2 cellular contexts compared by ENCODE assay signal in the genomic region with DNA sequence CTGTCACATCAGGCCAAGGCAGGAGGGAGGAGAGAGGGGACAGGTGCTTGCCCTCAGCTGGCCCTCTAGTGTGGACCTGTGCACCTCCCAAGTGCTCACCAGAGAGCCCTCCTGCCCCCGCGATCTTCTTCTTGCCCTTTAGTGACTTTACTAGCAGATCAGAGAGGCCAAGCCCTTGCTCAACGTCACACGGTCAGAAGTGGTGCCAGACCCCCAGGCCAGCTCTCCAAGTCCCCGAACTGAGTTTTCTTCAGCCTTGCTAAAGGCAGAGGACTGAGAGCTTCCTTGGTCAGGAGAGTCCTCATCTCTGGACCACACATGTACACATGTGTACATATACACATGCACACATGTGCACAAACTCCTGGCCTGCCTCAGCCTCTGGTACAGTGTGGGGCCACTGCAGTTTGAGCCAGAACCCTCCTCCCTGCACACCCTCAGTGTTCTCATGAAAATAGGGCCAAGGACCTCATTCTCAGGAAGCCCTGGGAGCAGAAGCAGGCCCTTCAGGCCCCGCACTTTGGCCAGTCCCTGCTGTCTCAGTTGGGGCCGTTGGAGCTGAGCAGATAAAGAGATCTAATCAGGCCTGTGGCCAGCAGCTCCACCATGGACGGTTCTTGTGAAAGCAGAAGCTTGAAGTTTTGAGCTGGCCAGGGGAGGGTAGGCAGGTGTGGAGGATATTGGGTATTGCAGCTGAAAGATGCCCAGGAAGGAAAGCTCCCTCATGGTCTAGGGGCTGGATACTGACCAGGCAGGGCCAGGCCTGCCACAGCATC.
TF ChIP-seq lines count a peak whose summit lies in the region.

No MANE protein-coding gene starts in this region.

TF ChIP-seq in GM23338, 12 proteins besides CTCF, POLR2A, EP300 and RAD21 (continued from another document):
- no peak for TF ChIP-seq EZH2 (IDR thresholded peaks at IDR 0.05; ENCODE audit: low read depth, unreplicated experiment)
- TF ChIP-seq NANOG (IDR thresholded peaks at IDR 0.05; ENCODE audit: borderline replicate concordance), result no peak
- TF ChIP-seq POLR2AphosphoS5 (IDR thresholded peaks at IDR 0.05; ENCODE audit: low read depth), result no peak
- TF ChIP-seq ZNF331 (CRISPR knock-in tag; IDR thresholded peaks at IDR 0.05; ENCODE audit: low read depth), result no peak
- no peak for TF ChIP-seq ZNF114 (CRISPR knock-in tag; IDR thresholded peaks at IDR 0.05)

TF ChIP-seq in K562, 482 proteins besides CTCF, POLR2A, EP300 and RAD21 (continued from another document and continues in another):
- TF ChIP-seq KHSRP (IDR thresholded peaks at IDR 0.05) (no peak), CBFB (CRISPR knock-in tag; IDR thresholded peaks at IDR 0.05) (no peak), ETS2 (tag; IDR thresholded peaks at IDR 0.05; ENCODE audit: borderline replicate concordance, poor library complexity, severe bottlenecking) (no peak), STAT5A (IDR thresholded peaks at IDR 0.05; ENCODE audit: borderline replicate concordance, low read length) (no peak), MAFG (tag; conservative IDR thresholded peaks at IDR 0.05) (no peak), ZNF384 (IDR thresholded peaks at IDR 0.05; ENCODE audit: low read depth, low read length) (no peak), EHMT2 (IDR thresholded peaks at IDR 0.05) (no peak), MXI1 (IDR thresholded peaks at IDR 0.05; ENCODE audit: low read depth, low read length) (no peak), JUNB (CRISPR knock-in tag; conservative IDR thresholded peaks at IDR 0.05) (no peak), ZNF253 (CRISPR knock-in tag; conservative IDR thresholded peaks at IDR 0.05) (no peak), TBL1XR1 (IDR thresholded peaks at IDR 0.05; ENCODE audit: low read length in 2 of 2) (no peak), CREB1 (IDR thresholded peaks at IDR 0.05) (no peak), CREB1 (CRISPR knock-in tag; IDR thresholded peaks at IDR 0.05) (no peak), HMG20B (CRISPR knock-in tag; IDR thresholded peaks at IDR 0.05) (no peak), ARHGAP35 (IDR thresholded peaks at IDR 0.05; ENCODE audit: partially characterized antibody) (no peak), BRD4 (IDR thresholded peaks at IDR 0.05) (no peak), CHD4 (IDR thresholded peaks at IDR 0.05; ENCODE audit: insufficient read depth, insufficient replicate concordance, low read depth, low read length, poor library complexity, severe bottlenecking) (no peak), PHF8 (IDR thresholded peaks at IDR 0.05; ENCODE audit: borderline replicate concordance, low read length) (no peak), ZNF212 (CRISPR knock-in tag; IDR thresholded peaks at IDR 0.05) (no peak), ZNF165 (CRISPR knock-in tag; IDR thresholded peaks at IDR 0.05; ENCODE audit: borderline replicate concordance) (no peak), GATAD2A (IDR thresholded peaks at IDR 0.05) (no peak), HEY1 (CRISPR knock-in tag; IDR thresholded peaks at IDR 0.05; ENCODE audit: borderline replicate concordance) (no peak), MCM7 (IDR thresholded peaks at IDR 0.05) (no peak), HCFC1 (IDR thresholded peaks at IDR 0.05; ENCODE audit: low read depth, low read length) (no peak), BRCA1 (IDR thresholded peaks at IDR 0.05) (no peak), BRCA1 (CRISPR knock-in tag; IDR thresholded peaks at IDR 0.05) (no peak), CC2D1A (IDR thresholded peaks at IDR 0.05) (no peak), BHLHE40 (IDR thresholded peaks at IDR 0.05; ENCODE audit: low read length) (0 out of 2 replicates have a peak, but pooled peaks have one; percentile 6), ZNF24 (IDR thresholded peaks at IDR 0.05) (no peak), HOXB6 (CRISPR knock-in tag; IDR thresholded peaks at IDR 0.05; ENCODE audit: borderline replicate concordance) (no peak), TARDBP (IDR thresholded peaks at IDR 0.05) (no peak), NR4A1 (CRISPR knock-in tag; IDR thresholded peaks at IDR 0.05) (peak; percentile 62; the same call in 1 of the 2 replicates), NR4A1 (tag; IDR thresholded peaks at IDR 0.05) (peak; percentile 56), ZNF347 (CRISPR knock-in tag; IDR thresholded peaks at IDR 0.05; ENCODE audit: low read depth) (no peak)
- TF ChIP-seq, protein P1, sequence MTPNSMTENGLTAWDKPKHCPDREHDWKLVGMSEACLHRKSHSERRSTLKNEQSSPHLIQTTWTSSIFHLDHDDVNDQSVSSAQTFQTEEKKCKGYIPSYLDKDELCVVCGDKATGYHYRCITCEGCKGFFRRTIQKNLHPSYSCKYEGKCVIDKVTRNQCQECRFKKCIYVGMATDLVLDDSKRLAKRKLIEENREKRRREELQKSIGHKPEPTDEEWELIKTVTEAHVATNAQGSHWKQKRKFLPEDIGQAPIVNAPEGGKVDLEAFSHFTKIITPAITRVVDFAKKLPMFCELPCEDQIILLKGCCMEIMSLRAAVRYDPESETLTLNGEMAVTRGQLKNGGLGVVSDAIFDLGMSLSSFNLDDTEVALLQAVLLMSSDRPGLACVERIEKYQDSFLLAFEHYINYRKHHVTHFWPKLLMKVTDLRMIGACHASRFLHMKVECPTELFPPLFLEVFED (CRISPR knock-in tag; conservative IDR thresholded peaks at IDR 0.05), result no peak
- TF ChIP-seq, protein P2, sequence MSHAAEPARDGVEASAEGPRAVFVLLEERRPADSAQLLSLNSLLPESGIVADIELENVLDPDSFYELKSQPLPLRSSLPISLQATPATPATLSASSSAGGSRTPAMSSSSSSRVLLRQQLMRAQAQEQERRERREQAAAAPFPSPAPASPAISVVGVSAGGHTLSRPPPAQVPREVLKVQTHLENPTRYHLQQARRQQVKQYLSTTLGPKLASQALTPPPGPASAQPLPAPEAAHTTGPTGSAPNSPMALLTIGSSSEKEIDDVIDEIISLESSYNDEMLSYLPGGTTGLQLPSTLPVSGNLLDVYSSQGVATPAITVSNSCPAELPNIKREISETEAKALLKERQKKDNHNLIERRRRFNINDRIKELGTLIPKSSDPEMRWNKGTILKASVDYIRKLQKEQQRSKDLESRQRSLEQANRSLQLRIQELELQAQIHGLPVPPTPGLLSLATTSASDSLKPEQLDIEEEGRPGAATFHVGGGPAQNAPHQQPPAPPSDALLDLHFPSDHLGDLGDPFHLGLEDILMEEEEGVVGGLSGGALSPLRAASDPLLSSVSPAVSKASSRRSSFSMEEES (CRISPR knock-in tag; IDR thresholded peaks at IDR 0.05), result no peak
- TF ChIP-seq, protein P3, sequence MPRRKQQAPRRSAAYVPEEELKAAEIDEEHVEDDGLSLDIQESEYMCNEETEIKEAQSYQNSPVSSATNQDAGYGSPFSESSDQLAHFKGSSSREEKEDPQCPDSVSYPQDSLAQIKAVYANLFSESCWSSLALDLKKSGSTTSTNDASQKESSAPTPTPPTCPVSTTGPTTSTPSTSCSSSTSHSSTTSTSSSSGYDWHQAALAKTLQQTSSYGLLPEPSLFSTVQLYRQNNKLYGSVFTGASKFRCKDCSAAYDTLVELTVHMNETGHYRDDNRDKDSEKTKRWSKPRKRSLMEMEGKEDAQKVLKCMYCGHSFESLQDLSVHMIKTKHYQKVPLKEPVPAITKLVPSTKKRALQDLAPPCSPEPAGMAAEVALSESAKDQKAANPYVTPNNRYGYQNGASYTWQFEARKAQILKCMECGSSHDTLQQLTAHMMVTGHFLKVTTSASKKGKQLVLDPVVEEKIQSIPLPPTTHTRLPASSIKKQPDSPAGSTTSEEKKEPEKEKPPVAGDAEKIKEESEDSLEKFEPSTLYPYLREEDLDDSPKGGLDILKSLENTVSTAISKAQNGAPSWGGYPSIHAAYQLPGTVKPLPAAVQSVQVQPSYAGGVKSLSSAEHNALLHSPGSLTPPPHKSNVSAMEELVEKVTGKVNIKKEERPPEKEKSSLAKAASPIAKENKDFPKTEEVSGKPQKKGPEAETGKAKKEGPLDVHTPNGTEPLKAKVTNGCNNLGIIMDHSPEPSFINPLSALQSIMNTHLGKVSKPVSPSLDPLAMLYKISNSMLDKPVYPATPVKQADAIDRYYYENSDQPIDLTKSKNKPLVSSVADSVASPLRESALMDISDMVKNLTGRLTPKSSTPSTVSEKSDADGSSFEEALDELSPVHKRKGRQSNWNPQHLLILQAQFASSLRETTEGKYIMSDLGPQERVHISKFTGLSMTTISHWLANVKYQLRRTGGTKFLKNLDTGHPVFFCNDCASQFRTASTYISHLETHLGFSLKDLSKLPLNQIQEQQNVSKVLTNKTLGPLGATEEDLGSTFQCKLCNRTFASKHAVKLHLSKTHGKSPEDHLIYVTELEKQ (CRISPR knock-in tag; IDR thresholded peaks at IDR 0.05), result peak; percentile 37
- TF ChIP-seq, protein P4, sequence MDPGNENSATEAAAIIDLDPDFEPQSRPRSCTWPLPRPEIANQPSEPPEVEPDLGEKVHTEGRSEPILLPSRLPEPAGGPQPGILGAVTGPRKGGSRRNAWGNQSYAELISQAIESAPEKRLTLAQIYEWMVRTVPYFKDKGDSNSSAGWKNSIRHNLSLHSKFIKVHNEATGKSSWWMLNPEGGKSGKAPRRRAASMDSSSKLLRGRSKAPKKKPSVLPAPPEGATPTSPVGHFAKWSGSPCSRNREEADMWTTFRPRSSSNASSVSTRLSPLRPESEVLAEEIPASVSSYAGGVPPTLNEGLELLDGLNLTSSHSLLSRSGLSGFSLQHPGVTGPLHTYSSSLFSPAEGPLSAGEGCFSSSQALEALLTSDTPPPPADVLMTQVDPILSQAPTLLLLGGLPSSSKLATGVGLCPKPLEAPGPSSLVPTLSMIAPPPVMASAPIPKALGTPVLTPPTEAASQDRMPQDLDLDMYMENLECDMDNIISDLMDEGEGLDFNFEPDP (CRISPR knock-in tag; IDR thresholded peaks at IDR 0.05), result no peak
- TF ChIP-seq, protein P5, sequence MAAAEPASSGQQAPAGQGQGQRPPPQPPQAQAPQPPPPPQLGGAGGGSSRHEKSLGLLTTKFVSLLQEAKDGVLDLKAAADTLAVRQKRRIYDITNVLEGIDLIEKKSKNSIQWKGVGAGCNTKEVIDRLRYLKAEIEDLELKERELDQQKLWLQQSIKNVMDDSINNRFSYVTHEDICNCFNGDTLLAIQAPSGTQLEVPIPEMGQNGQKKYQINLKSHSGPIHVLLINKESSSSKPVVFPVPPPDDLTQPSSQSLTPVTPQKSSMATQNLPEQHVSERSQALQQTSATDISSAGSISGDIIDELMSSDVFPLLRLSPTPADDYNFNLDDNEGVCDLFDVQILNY (CRISPR knock-in tag; IDR thresholded peaks at IDR 0.05), result no peak
- TF ChIP-seq, protein P6, sequence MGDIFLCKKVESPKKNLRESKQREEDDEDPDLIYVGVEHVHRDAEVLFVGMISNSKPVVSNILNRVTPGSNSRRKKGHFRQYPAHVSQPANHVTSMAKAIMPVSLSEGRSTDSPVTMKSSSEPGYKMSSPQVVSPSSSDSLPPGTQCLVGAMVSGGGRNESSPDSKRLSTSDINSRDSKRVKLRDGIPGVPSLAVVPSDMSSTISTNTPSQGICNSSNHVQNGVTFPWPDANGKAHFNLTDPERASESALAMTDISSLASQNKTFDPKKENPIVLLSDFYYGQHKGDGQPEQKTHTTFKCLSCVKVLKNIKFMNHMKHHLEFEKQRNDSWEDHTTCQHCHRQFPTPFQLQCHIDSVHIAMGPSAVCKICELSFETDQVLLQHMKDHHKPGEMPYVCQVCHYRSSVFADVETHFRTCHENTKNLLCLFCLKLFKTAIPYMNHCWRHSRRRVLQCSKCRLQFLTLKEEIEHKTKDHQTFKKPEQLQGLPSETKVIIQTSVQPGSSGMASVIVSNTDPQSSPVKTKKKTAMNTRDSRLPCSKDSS (IDR thresholded peaks at IDR 0.05; ENCODE audit: low read depth, partially characterized antibody), result no peak
- TF ChIP-seq, protein P7, sequence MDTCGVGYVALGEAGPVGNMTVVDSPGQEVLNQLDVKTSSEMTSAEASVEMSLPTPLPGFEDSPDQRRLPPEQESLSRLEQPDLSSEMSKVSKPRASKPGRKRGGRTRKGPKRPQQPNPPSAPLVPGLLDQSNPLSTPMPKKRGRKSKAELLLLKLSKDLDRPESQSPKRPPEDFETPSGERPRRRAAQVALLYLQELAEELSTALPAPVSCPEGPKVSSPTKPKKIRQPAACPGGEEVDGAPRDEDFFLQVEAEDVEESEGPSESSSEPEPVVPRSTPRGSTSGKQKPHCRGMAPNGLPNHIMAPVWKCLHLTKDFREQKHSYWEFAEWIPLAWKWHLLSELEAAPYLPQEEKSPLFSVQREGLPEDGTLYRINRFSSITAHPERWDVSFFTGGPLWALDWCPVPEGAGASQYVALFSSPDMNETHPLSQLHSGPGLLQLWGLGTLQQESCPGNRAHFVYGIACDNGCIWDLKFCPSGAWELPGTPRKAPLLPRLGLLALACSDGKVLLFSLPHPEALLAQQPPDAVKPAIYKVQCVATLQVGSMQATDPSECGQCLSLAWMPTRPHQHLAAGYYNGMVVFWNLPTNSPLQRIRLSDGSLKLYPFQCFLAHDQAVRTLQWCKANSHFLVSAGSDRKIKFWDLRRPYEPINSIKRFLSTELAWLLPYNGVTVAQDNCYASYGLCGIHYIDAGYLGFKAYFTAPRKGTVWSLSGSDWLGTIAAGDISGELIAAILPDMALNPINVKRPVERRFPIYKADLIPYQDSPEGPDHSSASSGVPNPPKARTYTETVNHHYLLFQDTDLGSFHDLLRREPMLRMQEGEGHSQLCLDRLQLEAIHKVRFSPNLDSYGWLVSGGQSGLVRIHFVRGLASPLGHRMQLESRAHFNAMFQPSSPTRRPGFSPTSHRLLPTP (IDR thresholded peaks at IDR 0.05; ENCODE audit: borderline replicate concordance, extremely low read depth, insufficient read length), result no peak
- TF ChIP-seq, protein P8, sequence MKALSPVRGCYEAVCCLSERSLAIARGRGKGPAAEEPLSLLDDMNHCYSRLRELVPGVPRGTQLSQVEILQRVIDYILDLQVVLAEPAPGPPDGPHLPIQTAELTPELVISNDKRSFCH (CRISPR knock-in tag; IDR thresholded peaks at IDR 0.05), result no peak
- TF ChIP-seq, protein P8 (tag; IDR thresholded peaks at IDR 0.05), result no peak
- TF ChIP-seq, protein P9, sequence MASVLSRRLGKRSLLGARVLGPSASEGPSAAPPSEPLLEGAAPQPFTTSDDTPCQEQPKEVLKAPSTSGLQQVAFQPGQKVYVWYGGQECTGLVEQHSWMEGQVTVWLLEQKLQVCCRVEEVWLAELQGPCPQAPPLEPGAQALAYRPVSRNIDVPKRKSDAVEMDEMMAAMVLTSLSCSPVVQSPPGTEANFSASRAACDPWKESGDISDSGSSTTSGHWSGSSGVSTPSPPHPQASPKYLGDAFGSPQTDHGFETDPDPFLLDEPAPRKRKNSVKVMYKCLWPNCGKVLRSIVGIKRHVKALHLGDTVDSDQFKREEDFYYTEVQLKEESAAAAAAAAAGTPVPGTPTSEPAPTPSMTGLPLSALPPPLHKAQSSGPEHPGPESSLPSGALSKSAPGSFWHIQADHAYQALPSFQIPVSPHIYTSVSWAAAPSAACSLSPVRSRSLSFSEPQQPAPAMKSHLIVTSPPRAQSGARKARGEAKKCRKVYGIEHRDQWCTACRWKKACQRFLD (CRISPR knock-in tag; IDR thresholded peaks at IDR 0.05), result 0 out of 2 replicates have a peak, but pooled peaks have one; percentile 14
- TF ChIP-seq, protein P10, sequence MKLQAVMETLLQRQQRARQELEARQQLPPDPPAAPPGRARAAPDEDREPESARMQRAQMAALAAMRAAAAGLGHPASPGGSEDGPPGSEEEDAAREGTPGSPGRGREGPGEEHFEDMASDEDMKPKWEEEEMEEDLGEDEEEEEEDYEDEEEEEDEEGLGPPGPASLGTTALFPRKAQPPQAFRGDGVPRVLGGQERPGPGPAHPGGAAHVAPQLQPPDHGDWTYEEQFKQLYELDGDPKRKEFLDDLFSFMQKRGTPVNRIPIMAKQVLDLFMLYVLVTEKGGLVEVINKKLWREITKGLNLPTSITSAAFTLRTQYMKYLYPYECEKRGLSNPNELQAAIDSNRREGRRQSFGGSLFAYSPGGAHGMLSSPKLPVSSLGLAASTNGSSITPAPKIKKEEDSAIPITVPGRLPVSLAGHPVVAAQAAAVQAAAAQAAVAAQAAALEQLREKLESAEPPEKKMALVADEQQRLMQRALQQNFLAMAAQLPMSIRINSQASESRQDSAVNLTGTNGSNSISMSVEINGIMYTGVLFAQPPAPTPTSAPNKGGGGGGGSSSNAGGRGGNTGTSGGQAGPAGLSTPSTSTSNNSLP (IDR thresholded peaks at IDR 0.05; ENCODE audit: borderline replicate concordance, low read depth, low read length), result no peak
